28 cellular contexts compared by ENCODE assay signal in genomic region chr3:13717222-13717573, GRCh38.
"Had no signal": no experiment of that assay in that cellular context is flagged by ENCODE, and none has a peak within 500 bp of the region (broad histone marks: within the 10 kb centered on the region; RNA-seq: fewer than 3 reads in every experiment).

No MANE protein-coding gene starts in this region.

- H3K36me3 ChIP-seq: adrenal gland, esophagus muscularis mucosa, gastrocnemius medialis had no signal

- H3K27ac Mint-ChIP-seq: activated CD8-positive, alpha-beta T cell treated with anti-CD3 and anti-CD28 coated beads for 36 hours; activated naive CD4-positive, alpha-beta T cell treated with anti-CD3 and anti-CD28 coated beads for 36 hours; activated naive CD4-positive, alpha-beta T cell treated with anti-CD3 and anti-CD28 coated beads, Interleukin-2, amount 50 U/mL, for 24 hours; activated naive CD8-positive, alpha-beta T cell treated with anti-CD3 and anti-CD28 coated beads for 36 hours; activated naive CD8-positive, alpha-beta T cell treated with anti-CD3 and anti-CD28 coated beads, Interleukin-2, amount 50 U/mL, for 24 hours; activated T-helper 2 cell treated with anti-CD3 and anti-CD28 coated beads, Interferon-gamma antibody, Interleukin-2, Interleukin-4, amounts not matched to agents 10 μg/mL and 5 μg/mL and 100 μg/mL, durations not matched to agents 14 hours and 24 hours and 36 hours; effector memory CD8-positive, alpha-beta T cell had no signal

- H3K4me3 ChIP-seq: adrenal gland, body of pancreas, esophagus muscularis mucosa, gastrocnemius medialis had no signal

- H3K27me3 Mint-ChIP-seq: activated CD8-positive, alpha-beta T cell treated with anti-CD3 and anti-CD28 coated beads for 36 hours; activated naive CD4-positive, alpha-beta T cell treated with anti-CD3 and anti-CD28 coated beads, Interleukin-2, amount 50 U/mL, for 24 hours had no signal

- H3K4me3 Mint-ChIP-seq: activated CD8-positive, alpha-beta T cell treated with anti-CD3 and anti-CD28 coated beads for 36 hours; activated naive CD4-positive, alpha-beta T cell treated with anti-CD3 and anti-CD28 coated beads for 36 hours; activated naive CD4-positive, alpha-beta T cell treated with anti-CD3 and anti-CD28 coated beads, Interleukin-2, amount 50 U/mL, for 24 hours; activated naive CD8-positive, alpha-beta T cell treated with anti-CD3 and anti-CD28 coated beads for 36 hours; activated naive CD8-positive, alpha-beta T cell treated with anti-CD3 and anti-CD28 coated beads, Interleukin-2, amount 50 U/mL, for 24 hours; activated T-cell treated with anti-CD3 and anti-CD28 coated beads, Interleukin-2, amount 50 U/mL, for 4 hours; effector memory CD8-positive, alpha-beta T cell had no signal

- H3K36me3 Mint-ChIP-seq: activated naive CD4-positive, alpha-beta T cell treated with anti-CD3 and anti-CD28 coated beads, Interleukin-2, amount 50 U/mL, for 24 hours; activated naive CD8-positive, alpha-beta T cell treated with anti-CD3 and anti-CD28 coated beads for 36 hours had no signal

- H3K27ac ChIP-seq: adrenal gland, body of pancreas, esophagus muscularis mucosa, foreskin keratinocyte, gastrocnemius medialis had no signal

- H3K4me1 ChIP-seq: adrenal gland, body of pancreas, esophagus muscularis mucosa, foreskin keratinocyte, gastrocnemius medialis had no signal

- H3K9me3 Mint-ChIP-seq: activated naive CD4-positive, alpha-beta T cell treated with anti-CD3 and anti-CD28 coated beads, Interleukin-2, amount 50 U/mL, for 24 hours had no signal

- DNase-seq: activated CD4-positive, alpha-beta T cell treated with anti-CD3 and anti-CD28 coated beads for 1 hour; activated CD4-positive, alpha-beta T cell treated with anti-CD3 and anti-CD28 coated beads for 48 hours; activated CD4-positive, alpha-beta T cell treated with anti-CD3 and anti-CD28 coated beads, Interleukin-2, amount 50 U/mL, for 1 hour; activated CD4-positive, alpha-beta T cell treated with anti-CD3 and anti-CD28 coated beads, Interleukin-2, amount 50 U/mL, for 48 hours; activated CD8-positive, alpha-beta memory T cell treated with anti-CD3 and anti-CD28 coated beads for 24 hours; activated CD8-positive, alpha-beta T cell treated with anti-CD3 and anti-CD28 coated beads for 36 hours; activated effector memory CD4-positive, alpha-beta T cell treated with anti-CD3 and anti-CD28 coated beads, Interleukin-2, amount 50 U/mL, for 16 hours; activated naive CD4-positive, alpha-beta T cell treated with anti-CD3 and anti-CD28 coated beads for 36 hours; activated naive CD8-positive, alpha-beta T cell treated with anti-CD3 and anti-CD28 coated beads for 36 hours; activated naive CD8-positive, alpha-beta T cell treated with anti-CD3 and anti-CD28 coated beads, Interleukin-2, amount 50 U/mL, for 24 hours; activated T-cell treated with anti-CD3 and anti-CD28 coated beads, Interleukin-2, amount 50 U/mL, for 4 hours; amygdala; body of pancreas; caudate nucleus; cortex of kidney; dermis blood vessel endothelial cell; effector CD4-positive, alpha-beta T cell; effector memory CD8-positive, alpha-beta T cell; erythroblast; foreskin keratinocyte; gastrocnemius medialis; glutamatergic neuron; T-helper 1 cell; T-helper 2 cell had no signal

- H3K9me3 ChIP-seq: adrenal gland, body of pancreas, gastrocnemius medialis had no signal

- H3K27me3 ChIP-seq: adrenal gland, body of pancreas, foreskin keratinocyte, gastrocnemius medialis had no signal

- H3K4me1 Mint-ChIP-seq: activated naive CD4-positive, alpha-beta T cell treated with anti-CD3 and anti-CD28 coated beads, Interleukin-2, amount 50 U/mL, for 24 hours; activated naive CD8-positive, alpha-beta T cell treated with anti-CD3 and anti-CD28 coated beads for 36 hours; activated naive CD8-positive, alpha-beta T cell treated with anti-CD3 and anti-CD28 coated beads, Interleukin-2, amount 50 U/mL, for 24 hours had no signal

- ATAC-seq: activated CD8-positive, alpha-beta T cell treated with anti-CD3 and anti-CD28 coated beads for 36 hours; activated naive CD8-positive, alpha-beta T cell treated with anti-CD3 and anti-CD28 coated beads, Interleukin-2, amount 50 U/mL, for 24 hours; activated T-cell treated with anti-CD3 and anti-CD28 coated beads, Interleukin-2, amount 50 U/mL, for 4 hours; body of pancreas; effector memory CD8-positive, alpha-beta T cell; foreskin keratinocyte; gastrocnemius medialis had no signal
